9 cellular contexts compared by ENCODE assay signal in the genomic region with DNA sequence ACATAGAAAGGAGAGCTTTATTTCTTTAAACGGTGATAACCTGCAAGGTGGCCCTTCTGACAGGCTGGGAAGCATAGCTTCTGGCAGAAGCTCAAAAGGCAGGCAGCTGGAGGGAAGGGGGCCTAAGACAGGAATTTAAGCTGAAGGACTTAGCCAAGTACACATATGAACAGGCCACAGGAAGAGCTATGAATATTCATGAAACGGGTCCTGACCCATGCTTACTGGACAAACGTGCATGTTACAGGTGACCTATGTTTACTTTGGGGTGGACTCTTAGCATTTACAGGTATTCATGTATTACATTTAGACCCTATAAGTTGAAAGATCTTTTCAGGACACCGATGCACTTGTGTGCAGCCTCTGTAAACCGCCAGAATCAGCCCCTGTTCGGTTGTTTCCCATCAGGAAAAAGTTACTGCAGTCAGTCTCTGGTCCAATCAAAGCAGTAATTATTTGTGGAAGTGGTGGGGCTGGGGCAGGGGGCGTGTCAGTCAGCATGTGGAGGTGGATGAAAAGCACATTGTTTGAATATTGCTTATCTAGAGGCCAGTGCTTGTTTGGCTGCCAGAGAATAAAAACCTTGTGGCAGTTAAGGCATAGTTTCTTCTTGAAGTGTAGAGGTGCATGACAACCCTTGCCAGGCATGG. TPM values are rescaled to one million over a fixed set of nuclear protein-coding genes. Genes with fewer than 3 reads are reported as not detected.
A peak's percentile ranks its signal among the peaks of the same experiment; 100 is the strongest.
DNase-seq lines count a peak whose midpoint lies in the region; ATAC-seq and TF ChIP-seq lines count a peak whose summit lies in the region.
"Had no signal": no experiment of that assay in that cellular context is flagged by ENCODE, and none has a peak within 500 bp of the region (broad histone marks: within the 10 kb centered on the region; RNA-seq: fewer than 3 reads in every experiment).

No MANE protein-coding gene starts in this region.

- H3K9me2 ChIP-seq in PC-9 (ENCODE audit: insufficient read depth), result no peaks in the 10 kb centered on the region

- DNase-seq in DMS 273 (lab: John Stamatoyannopoulos, UW; ENCODE audit: unreplicated experiment) (peak; percentile 13), DMS 273 treated with DMSO at 0.1 percent for 48 hours (lab: John Stamatoyannopoulos, UW) (no peak), PC-9 (no peak), endothelial cell (ENCODE audit: low spot score) (no peak), gastrocnemius medialis (no peak), NOMO-1 treated with dmso at 0.1 percent for 144 hours (lab: John Stamatoyannopoulos, UW; ENCODE audit: unreplicated experiment) (no peak)
- DNase-seq: NCI-H774 had no signal

- H3F3A ChIP-seq in PC-9 (ENCODE audit: insufficient read depth, low read depth), result peaks cover 27% of the 10 kb centered on the region

- no peak for TF ChIP-seq CTCF in PC-9 (conservative IDR thresholded peaks at IDR 0.05)
- no peak for TF ChIP-seq CTCF in endothelial cell (IDR thresholded peaks at IDR 0.05; ENCODE audit: unreplicated experiment)
- no peak for TF ChIP-seq CTCF in gastrocnemius medialis (IDR thresholded peaks at IDR 0.05 in 4 of 5, conservative IDR thresholded peaks at IDR 0.05 in 1 of 5)

- no peak overlapping the region; the same call in 1 of the 2 replicates for H3K4me3 ChIP-seq in PC-9
- H3K4me3 ChIP-seq in gastrocnemius medialis, result no peak overlapping the region

- intact Hi-C loops in PC-9 (cut with micrococcal nuclease; ENCODE audit: unreplicated experiment) (loop anchor here (1.0 to 10.0 kb wide), 5 partner anchors 9 to 594 kb away; a partner anchor contains a TSS), gastrocnemius medialis (cut with DNase I; ENCODE audit: low total_unique reads) (loop anchor here (1.0 to 5.0 kb wide), 2 partner anchors 9 to 1693 kb away; a partner anchor contains a TSS)

- ATAC-seq in gastrocnemius medialis, result no peak
- no peak for ATAC-seq in GM18909 (IDR thresholded peaks at IDR 0.05; ENCODE audit: poor library complexity, unreplicated experiment)
- ATAC-seq in HG02588 (IDR thresholded peaks at IDR 0.05; ENCODE audit: unreplicated experiment), result no peak

- H2AFZ ChIP-seq in PC-9, result peak overlapping the region; percentile 82; the same call in 1 of the 2 replicates

- CTCF ChIA-PET in PC-9 (lab: Charles Lee), result interaction anchor here (0.5 kb wide), 1 partner anchor 521 kb away, joined by 13 read pairs; a partner anchor contains a TSS

- peaks cover 17% of the 10 kb centered on the region for H3K4me1 Mint-ChIP-seq in endothelial cell (ENCODE audit: unreplicated experiment)

- peak overlapping the region; percentile 97 for H3K4me2 ChIP-seq in PC-9

- BruUV-seq in PC-9 (replicated peaks; lab: Mats Ljungman, UMichigan), result no TSS peak

- H3K4me3 Mint-ChIP-seq in endothelial cell (ENCODE audit: unreplicated experiment), result no peak overlapping the region

- no peaks in the 10 kb centered on the region for H3K9me3 ChIP-seq in PC-9 (ENCODE audit: insufficient read depth, low read depth)
- H3K9me3 ChIP-seq in gastrocnemius medialis, result no peaks in the 10 kb centered on the region

- H3K9me3 Mint-ChIP-seq in endothelial cell (ENCODE audit: unreplicated experiment), result no peaks in the 10 kb centered on the region

- H4K20me1 ChIP-seq in PC-9 (ENCODE audit: insufficient read depth), result 0 out of 2 replicates have a peak, but pooled peaks cover 5% of the 10 kb centered on the region

- peak overlapping the region; percentile 71; the same call in 1 of the 2 replicates for H3K27ac ChIP-seq in PC-9
- H3K27ac ChIP-seq in gastrocnemius medialis, result peak overlapping the region; percentile 97 to 99 (median 98)

- POLR2A ChIA-PET in PC-9 (lab: Charles Lee; ENCODE audit: unreplicated experiment), result interaction anchor here (0.7 kb wide), 1 partner anchor 305 kb away, joined by 4 read pairs; no protein-coding TSS in a partner anchor

- no peak for TF ChIP-seq POLR2A in gastrocnemius medialis (IDR thresholded peaks at IDR 0.05)

- H3K4me1 ChIP-seq in PC-9 (replicated peaks; ENCODE audit: insufficient read depth) (peaks cover 37% of the 10 kb centered on the region), gastrocnemius medialis (peaks cover 35 to 38% of the 10 kb centered on the region in 2 donors)

- in situ Hi-C loops in gastrocnemius medialis (cut with MboI; ENCODE audit: low sequenced_read_pairs in 4 of 4), result loop anchor here in 2 of 4 donors (10.0 kb wide), 1 partner anchor 204 kb away; no protein-coding TSS in a partner anchor

- H3K36me3 Mint-ChIP-seq in endothelial cell (ENCODE audit: low read depth, unreplicated experiment), result peaks cover 14% of the 10 kb centered on the region

- peaks cover 26% of the 10 kb centered on the region for H3K79me2 ChIP-seq in PC-9 (ENCODE audit: low read depth)

- 0 out of 2 replicates have a peak, but pooled peaks cover 13% of the 10 kb centered on the region for H3K36me3 ChIP-seq in PC-9 (ENCODE audit: low read depth)
- peaks cover 0 to 16% of the 10 kb centered on the region in 2 donors for H3K36me3 ChIP-seq in gastrocnemius medialis

- H3K27ac Mint-ChIP-seq in endothelial cell (ENCODE audit: unreplicated experiment), result peak overlapping the region; percentile 42

- H3K27me3 ChIP-seq in PC-9 (ENCODE audit: insufficient read depth, low read depth) (no peaks in the 10 kb centered on the region), gastrocnemius medialis (no peaks in the 10 kb centered on the region)

- H3K27me3 Mint-ChIP-seq in endothelial cell (ENCODE audit: unreplicated experiment), result peaks cover 9% of the 10 kb centered on the region

RNA-seq across cellular contexts. Expression of a gene that starts 2.9 kb away (rescaled TPM):
- 8.1 and 11.1 TPM in 2 replicates for total RNA-seq in PC-9 (2021)
- total RNA-seq in endothelial cell (ENCODE audit: unreplicated experiment), result 9.6 TPM
- total RNA-seq in gastrocnemius medialis, result 10 to 100 TPM; 10.1 to 23.0 (median 13.3) TPM

RNA-seq across cellular contexts. Expression of a gene that starts 8.5 kb away (rescaled TPM):
- total RNA-seq in PC-9 (2021), result 29.8 and 30.9 TPM in 2 replicates
- 24.5 TPM for total RNA-seq in endothelial cell (ENCODE audit: unreplicated experiment)
- total RNA-seq in gastrocnemius medialis, result 10 to 100 TPM; 15.2 to 17.9 (median 15.9) TPM
